ENCODE assay signal across 13 cellular contexts in genomic region chr17:59333845-59334244, GRCh38. TPM values are rescaled to one million over a fixed set of nuclear protein-coding genes. Genes with fewer than 3 reads are reported as not detected.
DNase-seq lines count a peak whose midpoint lies in the region; ATAC-seq, FAIRE-seq and TF ChIP-seq lines count a peak whose summit lies in the region.
"Had no signal": no experiment of that assay in that cellular context is flagged by ENCODE, and none has a peak within 500 bp of the region (broad histone marks: within the 10 kb centered on the region; RNA-seq: fewer than 3 reads in every experiment).

No MANE protein-coding gene starts in this region.

- H2AFZ ChIP-seq in GM12878 (ENCODE audit: control insufficient read depth, low read depth, low read length), result no peak overlapping the region

- no peak for TF ChIP-seq EP300 in GM12878 (IDR thresholded peaks at IDR 0.05; ENCODE audit: borderline replicate concordance in 1 of 2, control insufficient read depth in 1 of 2, low read depth in 2 of 2, low read length in 2 of 2)

- intact Hi-C loops in breast epithelium (cut with DNase I; ENCODE audit: low total_unique reads) (no loop called here), MCF 10A (cut with micrococcal nuclease) (no loop called here), GM12878 (cut with micrococcal nuclease; ENCODE audit: unreplicated experiment) (loop anchor here (5.0 kb wide), 1 partner anchor 38 kb away; no protein-coding TSS in a partner anchor)

- 96% methylated on average over 3 of the region's 3 CpGs for WGBS in GM12878 (ENCODE audit: insufficient coverage, insufficient replicate concordance, low lambda C conversion rate, missing lambda C conversion rate)

- H3K36me3 ChIP-seq in breast epithelium (no peaks in the 10 kb centered on the region), GM12878 (ENCODE audit: control insufficient read depth in 2 of 2, insufficient read depth in 2 of 2, low read length in 1 of 2) (no peaks in the 10 kb centered on the region), muscle layer of duodenum (ENCODE audit: control insufficient read depth in 1 of 2, insufficient read depth in 2 of 2, low read length in 2 of 2) (peaks cover 0 to 4% of the 10 kb centered on the region in 2 donors)
- H3K36me3 ChIP-seq: adrenal gland, BE2C had no signal

- POLR2A ChIA-PET in MCF 10A (lab: Yijun Ruan, JAX) (interaction anchor here (1.4 kb wide), 1 partner anchor 91 kb away, joined by 3 read pairs; no protein-coding TSS in a partner anchor), GM12878 (lab: Charles Lee) (interaction anchor here (0.6 to 1.6 kb wide), 2 partner anchors 30 to 1343 kb away, joined by 4 read pairs; no protein-coding TSS in a partner anchor)

- H3K27ac ChIP-seq in breast epithelium (peak overlapping the region in 1 of 2 donors; percentile 4), GM12878 (ENCODE audit: control insufficient read depth, insufficient read depth) (no peak overlapping the region), muscle layer of duodenum (ENCODE audit: low read length) (peak overlapping the region; percentile 65)

- no peak for FAIRE-seq in GM12878 (lab: Jason Lieb, UNC)
- FAIRE-seq: keratinocyte, RCC 7860 had no signal

- TF ChIP-seq RAD21 in GM12878 (IDR thresholded peaks at IDR 0.05; ENCODE audit: insufficient read depth, low read depth, low read length), result no peak

- CTCF ChIA-PET in MCF 10A (lab: Yijun Ruan, JAX), result interaction anchor here (0.6 to 2.7 kb wide), 3 partner anchors 12 to 1411 kb away, joined by 3 to 14 read pairs (median 3); no protein-coding TSS in a partner anchor
- CTCF ChIA-PET in GM12878 (lab: Yijun Ruan, JAX), result interaction anchor here (6.9 kb wide), 1 partner anchor 106 kb away, joined by 53 read pairs; no protein-coding TSS in a partner anchor

- TF ChIP-seq POLR2A in breast epithelium (IDR thresholded peaks at IDR 0.05) (no peak), GM12878 (IDR thresholded peaks at IDR 0.05; ENCODE audit: low read depth, low read length) (no peak)

- peaks cover 3% of the 10 kb centered on the region for H3K79me2 ChIP-seq in GM12878 (ENCODE audit: control insufficient read depth, insufficient read depth, low read length)

- H3K9me3 Mint-ChIP-seq in MCF 10A (ENCODE audit: unreplicated experiment) (no peaks in the 10 kb centered on the region), type B pancreatic cell (no peaks in the 10 kb centered on the region)

- ATAC-seq in GM12878 (no peak), omental fat pad (ENCODE audit: low FRiP score) (no peak), HG02763 (IDR thresholded peaks at IDR 0.05; ENCODE audit: unreplicated experiment) (no peak)

- BruUV-seq in MCF 10A (replicated peaks; lab: Mats Ljungman, UMichigan) (no TSS peak), GM12878 (replicated peaks; lab: Mats Ljungman, UMichigan) (TSS peak; percentile 45)

- DNase-seq in breast epithelium (ENCODE audit: low spot score in 2 of 2) (no peak), MCF 10A (ENCODE audit: unreplicated experiment) (no peak), GM12878 (ENCODE audit: low read depth, low spot score) (no peak), type B pancreatic cell (ENCODE audit: extremely low spot score, unreplicated experiment) (no peak), omental fat pad (ENCODE audit: low spot score) (no peak), cortex of kidney (lab: John Stamatoyannopoulos, UW) (no peak)
- DNase-seq: adrenal gland, NCI-H146 had no signal

- H3K9me3 ChIP-seq in breast epithelium (no peaks in the 10 kb centered on the region), GM12878 (replicated peaks; ENCODE audit: control insufficient read depth, insufficient read depth, low read length) (no peaks in the 10 kb centered on the region), muscle layer of duodenum (ENCODE audit: control insufficient read depth in 1 of 2, low read length in 2 of 2) (no peaks in the 10 kb centered on the region)
- H3K9me3 ChIP-seq: adrenal gland, BE2C had no signal

- RAD21 ChIA-PET in GM12878 (lab: Charles Lee; ENCODE audit: unreplicated experiment), result interaction anchor here (1.5 to 6.0 kb wide), 2 partner anchors 91 to 106 kb away, joined by 6 to 126 read pairs; no protein-coding TSS in a partner anchor

- H3K27me3 Mint-ChIP-seq in MCF 10A (ENCODE audit: insufficient read depth, unreplicated experiment) (no peaks in the 10 kb centered on the region), type B pancreatic cell (peaks cover 12% of the 10 kb centered on the region)

- SMC1A ChIA-PET in GM12878 (lab: Charles Lee; ENCODE audit: uncharacterized antibody, unreplicated experiment), result interaction anchor here (1.1 to 2.8 kb wide), 2 partner anchors 106 to 108 kb away, joined by 3 to 11 read pairs; no protein-coding TSS in a partner anchor

- H3K4me1 Mint-ChIP-seq in MCF 10A (ENCODE audit: insufficient read depth, unreplicated experiment), result peaks cover 13% of the 10 kb centered on the region
- peaks cover 61% of the 10 kb centered on the region for H3K4me1 Mint-ChIP-seq in type B pancreatic cell (ENCODE audit: unreplicated experiment)

- no peaks in the 10 kb centered on the region for H3K27me3 ChIP-seq in breast epithelium
- H3K27me3 ChIP-seq in GM12878 (replicated peaks in 1 of 2; ENCODE audit: control insufficient read depth in 2 of 2, insufficient read depth in 2 of 2, low read length in 1 of 2), result peaks cover 0 to 7% of the 10 kb centered on the region in 2 experiments; a peak in 2 of 4 replicates
- no peaks in the 10 kb centered on the region for H3K27me3 ChIP-seq in muscle layer of duodenum (ENCODE audit: low read depth, low read length)
- H3K27me3 ChIP-seq: adrenal gland, BE2C had no signal

- in situ Hi-C loops in GM12878 (cut with MboI), result no loop called here

- TF ChIP-seq CTCF in breast epithelium (IDR thresholded peaks at IDR 0.05) (no peak), MCF 10A (IDR thresholded peaks at IDR 0.05; ENCODE audit: unreplicated experiment) (no peak), GM12878 (IDR thresholded peaks at IDR 0.05 in 2 of 3, conservative IDR thresholded peaks at IDR 0.05 in 1 of 3; ENCODE audit: control insufficient read depth in 2 of 3, extremely low read depth in 1 of 3, insufficient read depth in 1 of 3, low read depth in 3 of 3, low read length in 3 of 3) (no peak), type B pancreatic cell (conservative IDR thresholded peaks at IDR 0.05) (no peak), omental fat pad (IDR thresholded peaks at IDR 0.05) (no peak)

- H4K20me1 ChIP-seq in GM12878 (ENCODE audit: control insufficient read depth, insufficient read depth), result no peaks in the 10 kb centered on the region; the same call in 1 of the 2 replicates

- no peaks in the 10 kb centered on the region for H3K36me3 Mint-ChIP-seq in MCF 10A (ENCODE audit: insufficient read depth, unreplicated experiment)
- no peaks in the 10 kb centered on the region for H3K36me3 Mint-ChIP-seq in type B pancreatic cell

- peak overlapping the region in 2 of 3 donors; percentile 31 to 93 for H3K4me3 ChIP-seq in breast epithelium
- H3K4me3 ChIP-seq in GM12878, result no peak overlapping the region
- H3K4me3 ChIP-seq in muscle layer of duodenum (ENCODE audit: low read depth in 1 of 2, low read length in 2 of 2), result peak overlapping the region in 1 of 2 donors; percentile 93

- H3K27ac Mint-ChIP-seq in MCF 10A (ENCODE audit: low read depth, unreplicated experiment), result no peak overlapping the region
- peak overlapping the region; percentile 6 for H3K27ac Mint-ChIP-seq in type B pancreatic cell

- H3K9ac ChIP-seq in GM12878 (ENCODE audit: control insufficient read depth, insufficient read depth, low read length), result no peak overlapping the region

- no peak overlapping the region for H3K4me2 ChIP-seq in GM12878 (ENCODE audit: control insufficient read depth, insufficient read depth)

- H3K4me1 ChIP-seq in breast epithelium (peaks cover 0 to 24% of the 10 kb centered on the region in 2 donors), GM12878 (ENCODE audit: control insufficient read depth, insufficient read depth, low read length) (peaks cover 17% of the 10 kb centered on the region), muscle layer of duodenum (ENCODE audit: control insufficient read depth in 1 of 2, insufficient read depth in 2 of 2, low read length in 2 of 2) (peaks cover 25 to 61% of the 10 kb centered on the region in 2 donors)

- H3K4me3 Mint-ChIP-seq in MCF 10A (ENCODE audit: unreplicated experiment) (no peak overlapping the region), type B pancreatic cell (peak overlapping the region; percentile 97)

TF ChIP-seq in GM12878, 131 proteins besides CTCF, POLR2A, EP300 and RAD21:
- no peak for TF ChIP-seq SP1 (IDR thresholded peaks at IDR 0.05; ENCODE audit: low read depth, low read length)
- TF ChIP-seq PKNOX1 (IDR thresholded peaks at IDR 0.05), result peak; percentile 48
- no peak for TF ChIP-seq ZZZ3 (IDR thresholded peaks at IDR 0.05; ENCODE audit: control insufficient read depth, insufficient read length, low read depth)
TF ChIP-seq in GM12878: peak in this region for 1.

RNA-seq across cellular contexts. Expression of gene YPEL2, which starts 2.4 kb away (rescaled TPM):
- total RNA-seq in breast epithelium (10 to 100 TPM; 26.5 to 64.8 (median 33.2) TPM), MCF 10A (2022) (1.9 and 2.1 TPM in 2 replicates), GM12878 (2014; rRNA removed) (0.45 and 0.71 TPM in 2 replicates), GM12878 (2014; rRNA removed; fragmentation: Illumina TruSeq; extraction: Trizol) (0.63 and 0.64 TPM in 2 replicates), GM12878 (2021) (0.69 and 0.92 TPM in 2 replicates), type B pancreatic cell (ENCODE audit: low replicate concordance) (11.0 and 14.7 TPM in 2 replicates), omental fat pad (10 to 100 TPM; 34.3 to 53.6 (median 40.7) TPM)
- 23.6 and 27.1 TPM in 2 replicates for total RNA-seq in GM12878 (2013; cell fraction: nucleolus; rRNA removed)
- polyA plus RNA-seq in GM12878 (2011; ENCODE audit: low read depth), result 1.5 TPM
- polyA plus RNA-seq in GM12878 (2011; rRNA removed) (8.1 and 8.3 TPM in 2 replicates), GM12878 (2014; fragmentation: Illumina TruSeq; extraction: Trizol) (0.55 and 0.76 TPM in 2 replicates), GM12878 (2014; fragmentation: Nextera tagmentation; extraction: Ambion mirVana) (under 1 TPM; 0.11 to 0.18 TPM), GM12878 (2014; rRNA removed) (0.41 and 0.47 TPM in 2 replicates), GM12878 (2016; fragmentation: Nextera tagmentation; extraction: Ambion mirVana) (under 1 TPM; 0.15 to 0.51 TPM)
- polyA plus RNA-seq in GM12878 (2011; cell fraction: cytosol; rRNA removed), result 4.7 and 6.4 TPM in 2 replicates
- polyA plus RNA-seq in GM12878 (2011; cell fraction: nucleus; rRNA removed), result 4.7 and 7.8 TPM in 2 replicates
- 2.3 and 2.6 TPM in 2 replicates for polyA plus RNA-seq in GM12878 (2012)
- polyA minus RNA-seq in GM12878 (2011; rRNA and poly(A)+ RNA removed), result 7.1 and 12.7 TPM in 2 replicates
- polyA minus RNA-seq in GM12878 (2011; cell fraction: cytosol; rRNA and poly(A)+ RNA removed), result 2.5 and 3.2 TPM in 2 replicates
- 5.4 and 5.7 TPM in 2 replicates for polyA minus RNA-seq in GM12878 (2011; cell fraction: nucleus; rRNA and poly(A)+ RNA removed)
